In genomic region chr7:93980744-93981479, GRCh38 we compare ENCODE assay signal across 1 cellular context.
TF ChIP-seq lines count a peak whose summit lies in the region.

No MANE protein-coding gene starts in this region.

TF ChIP-seq in H1, 55 proteins besides CTCF, POLR2A, EP300 and RAD21:
- TF ChIP-seq RBBP5 (IDR thresholded peaks at IDR 0.05; ENCODE audit: borderline replicate concordance, low read depth, low read length), result no peak
- TF ChIP-seq CEBPB (IDR thresholded peaks at IDR 0.05; ENCODE audit: low read depth, low read length), result no peak
- no peak for TF ChIP-seq CREB1 (IDR thresholded peaks at IDR 0.05)
- TF ChIP-seq RFX5 (IDR thresholded peaks at IDR 0.05; ENCODE audit: borderline replicate concordance, low read depth, low read length), result no peak
- no peak for TF ChIP-seq CHD7 (IDR thresholded peaks at IDR 0.05; ENCODE audit: insufficient replicate concordance, low read length)
- no peak for TF ChIP-seq KDM5A (IDR thresholded peaks at IDR 0.05; ENCODE audit: low read length)
- TF ChIP-seq ATF2 (IDR thresholded peaks at IDR 0.05; ENCODE audit: low read length), result no peak
- TF ChIP-seq, protein P1, sequence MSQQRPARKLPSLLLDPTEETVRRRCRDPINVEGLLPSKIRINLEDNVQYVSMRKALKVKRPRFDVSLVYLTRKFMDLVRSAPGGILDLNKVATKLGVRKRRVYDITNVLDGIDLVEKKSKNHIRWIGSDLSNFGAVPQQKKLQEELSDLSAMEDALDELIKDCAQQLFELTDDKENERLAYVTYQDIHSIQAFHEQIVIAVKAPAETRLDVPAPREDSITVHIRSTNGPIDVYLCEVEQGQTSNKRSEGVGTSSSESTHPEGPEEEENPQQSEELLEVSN (IDR thresholded peaks at IDR 0.05), result no peak
- no peak for TF ChIP-seq TAF1 (IDR thresholded peaks at IDR 0.05; ENCODE audit: low read depth, low read length)
- TF ChIP-seq GABPA (IDR thresholded peaks at IDR 0.05; ENCODE audit: borderline replicate concordance, insufficient read depth, low read length), result no peak
